Comparison of ENCODE assay signal across 9 cellular contexts in the genomic region with DNA sequence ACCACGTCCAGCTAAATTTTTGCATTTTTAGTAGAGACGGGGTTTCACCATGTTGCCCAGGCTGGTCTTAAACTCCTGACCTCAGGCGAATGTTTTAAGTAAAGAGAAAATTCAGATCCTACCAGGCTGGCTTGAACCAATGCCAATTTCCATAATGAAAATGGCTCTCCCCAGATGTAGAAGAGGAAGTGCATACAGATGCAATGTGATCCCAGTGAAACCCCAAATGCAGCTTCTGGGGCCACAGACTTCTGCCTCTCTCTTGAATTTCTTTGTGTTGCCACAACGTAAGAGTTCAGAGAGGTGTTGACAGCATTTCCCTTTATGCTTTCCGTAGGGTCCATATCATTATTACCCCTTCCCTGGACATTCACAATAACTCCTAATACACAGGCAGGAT.
"Had no signal": no experiment of that assay in that cellular context is flagged by ENCODE, and none has a peak within 500 bp of the region (broad histone marks: within the 10 kb centered on the region; RNA-seq: fewer than 3 reads in every experiment).

No MANE protein-coding gene starts in this region.

- H3K4me3 ChIP-seq: GM23248, HAP-1 had no signal

- H3K36me3 ChIP-seq: HAP-1 had no signal

- FAIRE-seq: HepG2 had no signal

- H3K4me3 Mint-ChIP-seq: HFFc6, IgD-negative memory B cell had no signal

- H3K4me1 Mint-ChIP-seq: IgD-negative memory B cell had no signal

- ATAC-seq: HCT116, HepG2 had no signal

- H3K27ac ChIP-seq: GM23248, HL-60 had no signal

- H3K9me3 ChIP-seq: HAP-1 had no signal

- H3K9ac ChIP-seq: GM23248 had no signal

- H3K36me3 Mint-ChIP-seq: IgD-negative memory B cell had no signal

- DNase-seq: GM23248, GOT3, H7, HFFc6 had no signal

- H2AFZ ChIP-seq: GM23248 had no signal
